Comparison of ENCODE assay signal across 28 cellular contexts in the genomic region with DNA sequence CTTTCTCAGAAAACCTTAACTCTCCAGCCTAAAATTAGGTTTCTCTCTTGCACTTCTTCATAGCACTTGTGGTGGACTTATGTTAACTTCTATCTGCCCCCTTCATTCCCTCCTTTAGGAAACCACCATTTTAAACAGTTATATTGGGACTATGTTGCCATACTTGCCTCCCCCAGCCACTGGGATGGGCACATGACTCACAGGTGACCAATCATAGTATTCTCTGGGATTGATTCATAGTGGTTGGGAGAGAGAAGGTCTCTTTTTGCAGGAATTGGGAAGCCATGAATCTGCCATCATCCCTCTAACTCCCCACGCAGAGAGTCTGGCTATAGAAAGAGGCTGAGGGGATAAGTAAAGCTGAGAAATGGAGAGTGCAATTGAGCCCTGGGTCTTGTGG.
"Had no signal": no experiment of that assay in that cellular context is flagged by ENCODE, and none has a peak within 500 bp of the region (broad histone marks: within the 10 kb centered on the region; RNA-seq: fewer than 3 reads in every experiment).

No MANE protein-coding gene starts in this region.

- H3K4me3 Mint-ChIP-seq: activated naive CD8-positive, alpha-beta T cell treated with anti-CD3 and anti-CD28 coated beads for 36 hours; effector memory CD8-positive, alpha-beta T cell; mesothelial cell of epicardium; nephron progenitor cell; stimulated activated naive CD8-positive, alpha-beta T cell treated with anti-CD3 and anti-CD28 coated beads, Interleukin-15, Interleukin-2, amounts not matched to agents 100 ng/mL and 50 ng/mL, for 24 hours had no signal

- H3K4me1 ChIP-seq: adrenal gland, body of pancreas, pancreas, prostate gland had no signal

- H3K36me3 ChIP-seq: adrenal gland, neutrophil, pancreas, prostate gland, thoracic aorta had no signal

- H3K4me3 ChIP-seq: adrenal gland, body of pancreas, pancreas, prostate gland, skin epidermis, thoracic aorta had no signal

- H3K27me3 Mint-ChIP-seq: activated naive CD8-positive, alpha-beta T cell treated with anti-CD3 and anti-CD28 coated beads for 36 hours; stimulated activated naive CD8-positive, alpha-beta T cell treated with anti-CD3 and anti-CD28 coated beads, Interleukin-15, Interleukin-2, amounts not matched to agents 100 ng/mL and 50 ng/mL, for 24 hours had no signal

- H3K27ac ChIP-seq: adrenal gland, body of pancreas, neutrophil, pancreas, prostate gland, skin epidermis, thoracic aorta had no signal

- H3K27me3 ChIP-seq: adrenal gland, body of pancreas, pancreas had no signal

- ATAC-seq: body of pancreas; effector memory CD8-positive, alpha-beta T cell; left cardiac atrium; pancreas; sciatic nerve had no signal

- H3K9me3 ChIP-seq: adrenal gland, body of pancreas, neutrophil, pancreas, prostate gland, thoracic aorta had no signal

- H3K27ac Mint-ChIP-seq: activated naive CD8-positive, alpha-beta T cell treated with anti-CD3 and anti-CD28 coated beads for 36 hours; effector memory CD8-positive, alpha-beta T cell; mesothelial cell of epicardium; naive B cell; nephron progenitor cell; stimulated activated naive CD8-positive, alpha-beta T cell treated with anti-CD3 and anti-CD28 coated beads, Interleukin-15, Interleukin-2, amounts not matched to agents 100 ng/mL and 50 ng/mL, for 24 hours had no signal

- H3K9me3 Mint-ChIP-seq: activated naive CD8-positive, alpha-beta T cell treated with anti-CD3 and anti-CD28 coated beads for 36 hours; effector memory CD8-positive, alpha-beta T cell; mesothelial cell of epicardium; naive B cell; nephron progenitor cell; stimulated activated naive CD8-positive, alpha-beta T cell treated with anti-CD3 and anti-CD28 coated beads, Interleukin-15, Interleukin-2, amounts not matched to agents 100 ng/mL and 50 ng/mL, for 24 hours had no signal

- H3K36me3 Mint-ChIP-seq: activated naive CD8-positive, alpha-beta T cell treated with anti-CD3 and anti-CD28 coated beads for 36 hours; mesothelial cell of epicardium; naive B cell had no signal

- DNase-seq: activated CD4-positive, alpha-beta T cell treated with anti-CD3 and anti-CD28 coated beads for 4 hours; activated CD4-positive, alpha-beta T cell treated with anti-CD3 and anti-CD28 coated beads, Interleukin-2, amount 50 U/mL, for 4 hours; activated CD8-positive, alpha-beta memory T cell treated with anti-CD3 and anti-CD28 coated beads for 24 hours; activated effector memory CD4-positive, alpha-beta T cell treated with Interleukin-2 at 50 U/mL for 16 hours; activated naive CD4-positive, alpha-beta T cell treated with Interleukin-2 at 50 U/mL for 16 hours; activated naive CD8-positive, alpha-beta T cell treated with anti-CD3 and anti-CD28 coated beads for 36 hours; adrenal gland; aorta; body of pancreas; cortex of kidney; effector memory CD8-positive, alpha-beta T cell; head of caudate nucleus; hippocampal formation; left cardiac atrium; naive B cell; nephron progenitor cell; pancreas; retina; stimulated activated CD4-positive, alpha-beta T cell treated with anti-CD3 and anti-CD28 coated beads, Interleukin-12 subunit alpha, Interleukin-12 subunit beta, amount 100 ng/mL, for 4 hours; stimulated activated CD4-positive, alpha-beta T cell treated with anti-CD3 and anti-CD28 coated beads, Interleukin-4, amount 100 ng/mL, for 1 hour; trophoblast cell had no signal

- H3K4me1 Mint-ChIP-seq: activated naive CD8-positive, alpha-beta T cell treated with anti-CD3 and anti-CD28 coated beads for 36 hours; mesothelial cell of epicardium; naive B cell had no signal
